Comparison of ENCODE assay signal across 1 cellular context in the genomic region with DNA sequence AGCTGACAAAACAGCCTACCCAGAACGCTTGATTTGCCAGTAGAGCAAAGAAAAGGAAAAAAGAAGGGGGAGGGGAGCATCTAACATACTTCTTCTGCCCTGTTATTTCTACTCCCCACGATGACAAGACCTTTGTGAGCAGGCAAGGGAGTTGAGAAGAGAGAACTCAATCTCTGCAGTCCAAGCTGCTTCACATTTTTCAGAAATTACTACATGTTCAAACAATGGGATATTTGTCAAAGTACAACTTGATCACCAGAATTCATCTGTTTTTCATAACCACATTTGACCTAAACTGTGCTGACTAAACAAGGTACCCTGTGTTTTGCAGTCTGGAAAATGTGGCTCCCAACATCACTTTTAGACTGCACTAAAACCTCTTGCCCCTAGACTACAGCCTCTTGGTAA.
TF ChIP-seq lines count a peak whose summit lies in the region.

No MANE protein-coding gene starts in this region.

TF ChIP-seq in HepG2, 621 proteins besides CTCF, POLR2A, EP300 and RAD21 (continued from another document):
- no peak for TF ChIP-seq ZNF646 (CRISPR knock-in tag; IDR thresholded peaks at IDR 0.05)
- TF ChIP-seq KAT2B (IDR thresholded peaks at IDR 0.05; ENCODE audit: borderline replicate concordance, low read depth, low read length): no peak
- no peak for TF ChIP-seq ZNF670 (CRISPR knock-in tag; IDR thresholded peaks at IDR 0.05; ENCODE audit: borderline replicate concordance)
- no peak for TF ChIP-seq ZNF547 (CRISPR knock-in tag; IDR thresholded peaks at IDR 0.05)
